Comparison of ENCODE assay signal across 9 cellular contexts in the genomic region with DNA sequence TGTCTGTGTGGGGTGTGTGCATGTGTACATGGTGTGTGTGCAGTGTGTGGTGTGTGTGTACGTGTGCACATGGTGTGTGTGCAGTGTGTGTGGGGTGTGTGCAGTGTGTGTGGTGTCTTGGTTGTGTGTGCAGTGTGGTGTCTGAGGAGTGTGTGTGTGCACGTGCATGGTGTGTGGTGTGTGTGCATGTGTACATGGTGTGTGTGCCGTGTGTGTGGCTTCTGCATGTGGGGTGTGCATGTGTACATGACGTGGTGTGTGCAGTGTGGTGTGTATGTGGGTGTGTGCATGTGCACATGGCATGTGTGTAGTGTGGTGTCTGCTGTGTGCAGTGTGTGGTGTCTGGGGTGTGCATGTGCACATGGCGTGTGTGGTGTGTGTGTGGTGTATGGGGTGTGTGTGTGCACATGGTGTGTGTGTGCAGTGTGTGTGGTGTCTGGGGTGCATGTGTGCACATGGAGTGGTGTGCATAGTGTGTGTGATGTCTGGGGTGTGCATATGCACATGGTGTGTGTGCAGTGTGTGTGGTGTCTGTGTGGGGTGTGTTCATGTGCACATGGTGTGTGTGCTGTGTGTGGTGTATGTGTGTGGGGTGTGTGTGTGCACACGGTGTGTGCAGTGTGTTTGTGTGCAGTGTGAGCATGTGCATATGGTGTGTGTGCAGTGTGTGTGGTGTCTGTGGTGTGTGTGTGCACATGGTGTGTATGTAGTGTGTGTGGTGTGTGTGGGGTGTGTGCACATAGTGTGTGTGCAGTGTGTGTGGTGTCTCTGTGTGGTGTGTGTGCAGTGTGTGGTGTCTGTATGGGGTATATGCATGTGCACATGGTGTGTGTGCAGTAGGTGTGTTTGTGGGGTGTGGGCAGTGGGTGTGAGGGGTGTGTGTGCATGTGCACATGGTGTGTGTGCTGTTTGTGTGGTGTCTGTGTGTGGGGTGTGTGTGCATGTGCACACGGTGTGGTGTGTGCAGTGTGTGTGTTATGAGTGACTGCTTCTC. TPM values are rescaled to one million over a fixed set of nuclear protein-coding genes. Genes with fewer than 3 reads are reported as not detected.
DNase-seq lines count a peak whose midpoint lies in the region; ATAC-seq and TF ChIP-seq lines count a peak whose summit lies in the region.
"Had no signal": no experiment of that assay in that cellular context is flagged by ENCODE, and none has a peak within 500 bp of the region (broad histone marks: within the 10 kb centered on the region; RNA-seq: fewer than 3 reads in every experiment).

No MANE protein-coding gene starts in this region.

- no peaks in the 10 kb centered on the region for H3K27me3 Mint-ChIP-seq in stimulated activated memory B cell treated with anti-CD40 and anti-IgM and Interleukin-4, amounts not matched to agents 10 μg/mL and 1 μg/mL and 100 μg/mL, for 72 hours

- DNase-seq in GM20000 (ENCODE audit: low spot score) (peak; percentile 7), SJCRH30 (peak; percentile 12 to 27), left ventricle myocardium superior (peak; percentile 36), tibial artery (no peak), SKM-1 treated with dmso at 0.1 percent for 144 hours (lab: John Stamatoyannopoulos, UW; ENCODE audit: unreplicated experiment) (no peak)
- no peak for DNase-seq in activated T-cell treated with anti-CD3 and anti-CD28 coated beads, Interleukin-2, amount 50 U/mL, for 1 hour
- DNase-seq: GOT3 had no signal

- H3K36me3 ChIP-seq in SJCRH30 (peaks cover 2% of the 10 kb centered on the region; the same call in 1 of the 2 replicates), tibial artery (no peaks in the 10 kb centered on the region)

- H3K9me3 Mint-ChIP-seq in stimulated activated memory B cell treated with anti-CD40 and anti-IgM and Interleukin-4, amounts not matched to agents 10 μg/mL and 1 μg/mL and 100 μg/mL, for 72 hours = no peaks in the 10 kb centered on the region
- H3K9me3 Mint-ChIP-seq: activated naive CD4-positive, alpha-beta T cell treated with anti-CD3 and anti-CD28 coated beads, Interleukin-2, amount 50 U/mL, for 24 hours had no signal

- no peak overlapping the region for H3K4me3 Mint-ChIP-seq in stimulated activated memory B cell treated with anti-CD40 and anti-IgM and Interleukin-4, amounts not matched to agents 10 μg/mL and 1 μg/mL and 100 μg/mL, for 72 hours
- H3K4me3 Mint-ChIP-seq: activated naive CD4-positive, alpha-beta T cell treated with anti-CD3 and anti-CD28 coated beads, Interleukin-2, amount 50 U/mL, for 24 hours had no signal

- TF ChIP-seq CTCF in GM20000 (IDR thresholded peaks at IDR 0.05; ENCODE audit: extremely low read depth, missing control alignments) (no peak), tibial artery (IDR thresholded peaks at IDR 0.05) (no peak)

- H3K9me3 ChIP-seq in SJCRH30 (replicated peaks) (no peaks in the 10 kb centered on the region), tibial artery (peaks cover 0 to 2% (median 2%) of the 10 kb centered on the region in 3 donors)

- H3K4me1 ChIP-seq in SJCRH30 (no peaks in the 10 kb centered on the region), tibial artery (no peaks in the 10 kb centered on the region)

- no peak overlapping the region for H3K27ac Mint-ChIP-seq in stimulated activated memory B cell treated with anti-CD40 and anti-IgM and Interleukin-4, amounts not matched to agents 10 μg/mL and 1 μg/mL and 100 μg/mL, for 72 hours
- H3K27ac Mint-ChIP-seq: activated naive CD4-positive, alpha-beta T cell treated with anti-CD3 and anti-CD28 coated beads, Interleukin-2, amount 50 U/mL, for 24 hours had no signal

- H3K27me3 ChIP-seq in SJCRH30 (no peaks in the 10 kb centered on the region), tibial artery (no peaks in the 10 kb centered on the region)

- H3K4me3 ChIP-seq in SJCRH30 = no peak overlapping the region
- no peak overlapping the region for H3K4me3 ChIP-seq in tibial artery

- H3K4me1 Mint-ChIP-seq in stimulated activated memory B cell treated with anti-CD40 and anti-IgM and Interleukin-4, amounts not matched to agents 10 μg/mL and 1 μg/mL and 100 μg/mL, for 72 hours = no peaks in the 10 kb centered on the region
- H3K4me1 Mint-ChIP-seq: activated naive CD4-positive, alpha-beta T cell treated with anti-CD3 and anti-CD28 coated beads, Interleukin-2, amount 50 U/mL, for 24 hours had no signal

- intact Hi-C loops in left ventricle myocardium superior (cut with micrococcal nuclease) = no loop called here
- intact Hi-C loops in tibial artery (cut with DNase I; ENCODE audit: low total_unique reads) = no loop called here

- ATAC-seq in left ventricle myocardium superior = peak; percentile 76
- peak; percentile 76 for ATAC-seq in stimulated activated memory B cell treated with anti-CD40 and anti-IgM and Interleukin-4, amounts not matched to agents 10 μg/mL and 1 μg/mL and 100 μg/mL, for 72 hours

- no peak overlapping the region for H3K27ac ChIP-seq in SJCRH30
- H3K27ac ChIP-seq in tibial artery = no peak overlapping the region

- no peaks in the 10 kb centered on the region for H3K36me3 Mint-ChIP-seq in stimulated activated memory B cell treated with anti-CD40 and anti-IgM and Interleukin-4, amounts not matched to agents 10 μg/mL and 1 μg/mL and 100 μg/mL, for 72 hours
- H3K36me3 Mint-ChIP-seq: activated naive CD4-positive, alpha-beta T cell treated with anti-CD3 and anti-CD28 coated beads, Interleukin-2, amount 50 U/mL, for 24 hours had no signal

RNA-seq across cellular contexts. Expression of a gene that starts 40.6 kb away (rescaled TPM):
- 16.8 and 36.0 TPM in 2 replicates for total RNA-seq in SJCRH30 (2014; rRNA removed; shearing (Covaris generic))
- 9.4 TPM for total RNA-seq in left ventricle myocardium superior

Comparison
In these comparisons a context has a peak if more than half of its experiments do, and no peak if none do; other contexts are left out.
1. DNase-seq: peak in GM20000 (single experiment), SJCRH30 (2 of 2) and left ventricle myocardium superior (single experiment); none in tibial artery (0 of 2), SKM-1 treated with dmso at 0.1 percent for 144 hours (single experiment) and activated T-cell treated with anti-CD3 and anti-CD28 coated beads, Interleukin-2, amount 50 U/mL, for 1 hour (single experiment).